ENCODE assay signal across 8 cellular contexts in the genomic region with DNA sequence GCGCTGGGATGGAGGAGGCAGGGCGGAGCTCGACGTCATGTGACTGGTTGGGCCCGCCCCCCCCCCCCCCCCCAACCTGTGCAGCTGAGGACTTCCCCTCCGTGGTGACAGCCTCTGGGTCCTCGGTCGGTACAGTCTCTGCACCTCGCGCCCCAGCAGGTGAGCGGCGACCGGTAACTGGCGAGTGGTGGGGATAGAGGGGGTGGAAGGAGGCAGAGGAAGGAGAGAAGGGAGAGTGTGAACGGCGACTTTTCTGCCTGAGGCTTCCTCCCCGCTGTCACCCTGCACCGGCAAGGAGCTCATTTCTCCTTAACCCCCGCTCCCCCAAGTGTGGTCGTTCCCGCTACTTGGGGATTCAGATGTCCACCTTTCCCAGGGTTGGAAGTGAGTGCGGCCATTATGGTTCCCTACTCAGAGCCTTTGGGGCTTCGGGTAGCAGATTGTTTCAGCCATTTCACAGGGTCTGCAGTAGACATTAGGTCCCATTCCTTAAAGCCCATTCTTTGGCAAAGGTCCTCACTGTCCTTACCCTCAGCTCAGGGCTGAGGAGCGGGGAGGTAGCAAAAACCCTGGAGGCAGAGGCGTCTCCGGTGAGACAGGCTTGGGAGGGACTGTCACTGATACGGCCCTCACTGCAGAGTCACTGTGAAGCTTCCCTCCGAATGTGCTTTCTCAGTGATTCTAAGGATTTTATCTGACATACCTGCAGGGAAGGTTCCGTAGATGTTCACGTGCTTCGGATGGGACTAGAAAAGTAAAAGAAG. TPM values are rescaled to one million over a fixed set of nuclear protein-coding genes. Genes with fewer than 3 reads are reported as not detected.
DNase-seq lines count a peak whose midpoint lies in the region; ATAC-seq and TF ChIP-seq lines count a peak whose summit lies in the region.

A gene (plus strand): TSS at position 81 of the 764 bp plus-strand sequence. CDS start 31,719 bp downstream, outside the sequence.

- H4K20me1 ChIP-seq in PC-9 (ENCODE audit: insufficient read depth), result peaks cover 27% of the 10 kb centered on the region

- peaks cover 70% of the 10 kb centered on the region for H3K79me2 ChIP-seq in PC-9 (ENCODE audit: low read depth)

- no TSS peak for BruUV-seq in PC-9 (replicated peaks; lab: Mats Ljungman, UMichigan)

- POLR2A ChIA-PET in AG04449 (lab: Yijun Ruan, JAX), result interaction anchor here (1.0 kb wide), 1 partner anchor 36 kb away, joined by 6 read pairs; no protein-coding TSS in a partner anchor
- POLR2A ChIA-PET in PC-9 (lab: Charles Lee; ENCODE audit: unreplicated experiment), result interaction anchor here (0.5 to 0.7 kb wide), 8 partner anchors 13 to 1906 kb away, joined by 3 to 21 read pairs (median 4); no protein-coding TSS in a partner anchor

- no peaks in the 10 kb centered on the region for H3K9me3 Mint-ChIP-seq in activated T-helper 2 cell treated with anti-CD3 and anti-CD28 coated beads, Interferon-gamma antibody, Interleukin-2, Interleukin-4, amounts not matched to agents 10 μg/mL and 5 μg/mL and 100 μg/mL, durations not matched to agents 14 hours and 24 hours and 36 hours

- no peak for DNase-seq in AG04449 (ENCODE audit: low read depth, low spot score)
- peak in 1 of 2 experiments; percentile 30 for DNase-seq in PC-9
- peak; percentile 66 for DNase-seq in activated T-helper 2 cell treated with anti-CD3 and anti-CD28 coated beads, Interferon-gamma antibody, Interleukin-2, Interleukin-4, amounts not matched to agents 10 μg/mL and 5 μg/mL and 100 μg/mL, durations not matched to agents 14 hours and 24 hours and 36 hours (ENCODE audit: low spot score)
- DNase-seq in foreskin fibroblast, result peak in 1 of 2 donors; percentile 24
- peak; percentile 86 for DNase-seq in occipital lobe (lab: John Stamatoyannopoulos, UW)
- DNase-seq in thoracic aorta (ENCODE audit: low spot score), result peak; percentile 9

- H3K27ac ChIP-seq in PC-9, result peak within 1 kb of the TSS; percentile 98
- H3K27ac ChIP-seq in thoracic aorta, result peak within 1 kb of the TSS; percentile 98 to 100

- peaks cover 3% of the 10 kb centered on the region for H3K27me3 Mint-ChIP-seq in activated T-helper 2 cell treated with anti-CD3 and anti-CD28 coated beads, Interferon-gamma antibody, Interleukin-2, Interleukin-4, amounts not matched to agents 10 μg/mL and 5 μg/mL and 100 μg/mL, durations not matched to agents 14 hours and 24 hours and 36 hours (ENCODE audit: low read depth)

- H3K36me3 ChIP-seq in PC-9 (ENCODE audit: low read depth) (no peaks in the 10 kb centered on the region; the same call in 1 of the 2 replicates), thoracic aorta (no peaks in the 10 kb centered on the region)

- peak within 1 kb of the TSS; percentile 96 for H3K4me2 ChIP-seq in PC-9

- peak within 1 kb of the TSS; percentile 100 for H3K27ac Mint-ChIP-seq in activated T-helper 2 cell treated with anti-CD3 and anti-CD28 coated beads, Interferon-gamma antibody, Interleukin-2, Interleukin-4, amounts not matched to agents 10 μg/mL and 5 μg/mL and 100 μg/mL, durations not matched to agents 14 hours and 24 hours and 36 hours

- H3K36me3 Mint-ChIP-seq in activated T-helper 2 cell treated with anti-CD3 and anti-CD28 coated beads, Interferon-gamma antibody, Interleukin-2, Interleukin-4, amounts not matched to agents 10 μg/mL and 5 μg/mL and 100 μg/mL, durations not matched to agents 14 hours and 24 hours and 36 hours (ENCODE audit: low read depth), result peaks cover 17% of the 10 kb centered on the region

- ATAC-seq in GM18519 (IDR thresholded peaks at IDR 0.05; ENCODE audit: low FRiP score, unreplicated experiment) (peak; percentile 25), HG03045 (IDR thresholded peaks at IDR 0.05; ENCODE audit: unreplicated experiment) (peak; percentile 49), thoracic aorta (ENCODE audit: insufficient number of reproducible peaks, low FRiP score, low read depth) (peak; percentile 58)

- H3F3A ChIP-seq in PC-9 (ENCODE audit: insufficient read depth, low read depth), result peaks cover 10% of the 10 kb centered on the region; the same call in 1 of the 2 replicates

- H3K27me3 ChIP-seq in PC-9 (ENCODE audit: insufficient read depth, low read depth) (no peaks in the 10 kb centered on the region), thoracic aorta (replicated peaks; ENCODE audit: insufficient read depth) (no peaks in the 10 kb centered on the region)

- H3K4me3 ChIP-seq in AG04449 (ENCODE audit: low read depth, low read length), result peak within 1 kb of the TSS; percentile 90
- peak within 1 kb of the TSS; percentile 77 for H3K4me3 ChIP-seq in PC-9
- H3K4me3 ChIP-seq in foreskin fibroblast (ENCODE audit: low read depth in 1 of 2, low read length in 2 of 2), result peak within 1 kb of the TSS; percentile 82 to 95
- H3K4me3 ChIP-seq in thoracic aorta, result peak within 1 kb of the TSS; percentile 94

- H3K9me2 ChIP-seq in PC-9 (ENCODE audit: insufficient read depth), result no peaks in the 10 kb centered on the region

- H3K9me3 ChIP-seq in PC-9 (ENCODE audit: insufficient read depth, low read depth) (no peaks in the 10 kb centered on the region), thoracic aorta (no peaks in the 10 kb centered on the region)

- peak within 1 kb of the TSS; percentile 99 for H2AFZ ChIP-seq in PC-9

- H3K4me1 ChIP-seq in PC-9 (replicated peaks; ENCODE audit: insufficient read depth) (peaks cover 39% of the 10 kb centered on the region), thoracic aorta (ENCODE audit: control insufficient read depth in 1 of 2, low read depth in 2 of 2) (peaks cover 12 to 51% of the 10 kb centered on the region in 2 donors)

- CTCF ChIA-PET in AG04449 (lab: Yijun Ruan, JAX), result interaction anchor here (0.9 to 4.2 kb wide), 9 partner anchors 10 to 249 kb away, joined by 3 to 54 read pairs (median 3); no protein-coding TSS in a partner anchor
- CTCF ChIA-PET in PC-9 (lab: Charles Lee), result interaction anchor here (0.5 kb wide), 1 partner anchor 1764 kb away, joined by 4 read pairs; no protein-coding TSS in a partner anchor

- intact Hi-C loops in PC-9 (cut with micrococcal nuclease; ENCODE audit: unreplicated experiment), result loop anchor here (1.0 to 5.0 kb wide), 5 partner anchors 36 to 310 kb away; a partner anchor contains a TSS
- intact Hi-C loops in activated T-helper 2 cell treated with anti-CD3 and anti-CD28 coated beads, Interferon-gamma antibody, Interleukin-2, Interleukin-4, amounts not matched to agents 10 μg/mL and 5 μg/mL and 100 μg/mL, durations not matched to agents 14 hours and 24 hours and 36 hours (cut with micrococcal nuclease), result loop anchor here (1.0 to 5.0 kb wide), 7 partner anchors 215 to 1400 kb away; a partner anchor contains a TSS

- TF ChIP-seq CTCF in AG04449 (IDR thresholded peaks at IDR 0.05; ENCODE audit: insufficient read depth, low read length, missing control alignments), result no peak
- TF ChIP-seq CTCF in PC-9 (conservative IDR thresholded peaks at IDR 0.05), result no peak
- no peak for TF ChIP-seq CTCF in foreskin fibroblast (IDR thresholded peaks at IDR 0.05; ENCODE audit: low read depth, low read length)
- no peak for TF ChIP-seq CTCF in thoracic aorta (IDR thresholded peaks at IDR 0.05)

- peak within 1 kb of the TSS; percentile 96 for H3K4me3 Mint-ChIP-seq in activated T-helper 2 cell treated with anti-CD3 and anti-CD28 coated beads, Interferon-gamma antibody, Interleukin-2, Interleukin-4, amounts not matched to agents 10 μg/mL and 5 μg/mL and 100 μg/mL, durations not matched to agents 14 hours and 24 hours and 36 hours (ENCODE audit: low read depth)

- H3K4me1 Mint-ChIP-seq in activated T-helper 2 cell treated with anti-CD3 and anti-CD28 coated beads, Interferon-gamma antibody, Interleukin-2, Interleukin-4, amounts not matched to agents 10 μg/mL and 5 μg/mL and 100 μg/mL, durations not matched to agents 14 hours and 24 hours and 36 hours (ENCODE audit: low read depth), result peaks cover 53% of the 10 kb centered on the region

RNA-seq across cellular contexts. Expression of the gene that starts here (rescaled TPM):
- total RNA-seq in PC-9 (2021) (56.2 and 75.1 TPM in 2 replicates), occipital lobe (218 TPM), thoracic aorta (10 to 100 TPM; 27.8 to 32.2 TPM)
- total RNA-seq in activated T-helper 2 cell treated with anti-CD3 and anti-CD28 coated beads, Interferon-gamma antibody, Interleukin-2, Interleukin-4, amounts not matched to agents 10 μg/mL and 5 μg/mL and 100 μg/mL, durations not matched to agents 14 hours and 24 hours and 36 hours, result 35.7 and 38.3 TPM in 2 replicates
